9 cellular contexts compared by ENCODE assay signal in the genomic region with DNA sequence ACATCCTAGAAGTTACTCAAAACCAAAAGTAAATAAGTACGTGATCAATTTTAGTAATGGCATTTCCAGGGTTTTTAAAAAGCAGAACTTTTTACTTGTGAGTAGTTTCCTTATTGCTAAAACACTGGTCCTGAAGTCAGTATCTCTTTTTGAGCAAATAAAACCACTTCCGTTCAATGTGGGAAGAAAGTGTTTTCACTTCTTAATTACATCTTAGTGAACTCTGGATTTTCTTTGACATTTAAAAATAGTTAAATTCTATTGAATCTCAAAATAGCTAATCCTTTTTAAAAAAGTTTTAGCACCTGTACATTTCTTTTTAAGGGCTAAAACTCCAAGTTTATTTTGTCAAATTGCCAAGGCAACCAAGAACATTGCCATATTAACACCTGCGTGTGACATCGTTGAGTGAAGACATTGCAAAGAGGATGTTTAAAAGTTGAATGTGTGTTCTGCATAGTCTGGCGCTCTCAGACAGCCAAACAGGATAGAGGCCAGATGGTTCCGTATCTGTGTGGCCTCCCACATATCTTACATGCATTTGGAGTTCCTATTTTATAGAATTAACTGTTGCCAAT. TPM values are rescaled to one million over a fixed set of nuclear protein-coding genes. Genes with fewer than 3 reads are reported as not detected.
DNase-seq lines count a peak whose midpoint lies in the region; ATAC-seq and TF ChIP-seq lines count a peak whose summit lies in the region.
"Had no signal": no experiment of that assay in that cellular context is flagged by ENCODE, and none has a peak within 500 bp of the region (broad histone marks: within the 10 kb centered on the region; RNA-seq: fewer than 3 reads in every experiment).

No MANE protein-coding gene starts in this region.

- no peaks in the 10 kb centered on the region for H3K79me1 ChIP-seq in H9 (ENCODE audit: insufficient read depth, low read depth, low read length, poor library complexity, severe bottlenecking)

- H3K79me2 ChIP-seq in KMS-11 (ENCODE audit: insufficient read depth, low read depth) (no peaks in the 10 kb centered on the region), H9 (ENCODE audit: insufficient read depth, low read length) (no peaks in the 10 kb centered on the region)

- H3K14ac ChIP-seq in H9 (ENCODE audit: insufficient read depth, low read length) = no peak overlapping the region

- no peak overlapping the region for H2BK20ac ChIP-seq in H9 (ENCODE audit: low read depth, low read length, poor library complexity, severe bottlenecking)

- DNase-seq in activated naive CD8-positive, alpha-beta T cell treated with anti-CD3 and anti-CD28 coated beads, Interleukin-2, amount 50 U/mL, for 24 hours = no peak
- no peak for DNase-seq in upper lobe of left lung
- DNase-seq in H9 = no peak
- DNase-seq in retina = no peak
- DNase-seq in nephron progenitor cell = no peak

- TF ChIP-seq POLR2A in upper lobe of left lung (IDR thresholded peaks at IDR 0.05) = no peak

- H3K9me3 ChIP-seq in upper lobe of left lung (no peaks in the 10 kb centered on the region), H9 (ENCODE audit: control insufficient read depth, low read depth, low read length) (no peaks in the 10 kb centered on the region)

- H3K18ac ChIP-seq in H9 (ENCODE audit: insufficient read length, low read depth, low read length) = no peak overlapping the region

- H3K4ac ChIP-seq in H9 (ENCODE audit: low read depth, low read length) = no peak overlapping the region

- no peak overlapping the region for H2BK15ac ChIP-seq in H9 (ENCODE audit: low read depth, low read length)

- H2BK120ac ChIP-seq in H9 (ENCODE audit: low read depth, low read length, poor library complexity, severe bottlenecking) = no peak overlapping the region

- no peak overlapping the region for H3T11ph ChIP-seq in H9 (ENCODE audit: low read length)

- no peak overlapping the region for H2BK12ac ChIP-seq in H9 (ENCODE audit: insufficient read length, low read depth, low read length)

- H2AFZ ChIP-seq in KMS-11 (ENCODE audit: low read depth) = no peak overlapping the region
- no peak overlapping the region for H2AFZ ChIP-seq in H9 (ENCODE audit: low read length)

- no peak overlapping the region for H4K91ac ChIP-seq in H9 (ENCODE audit: insufficient read length, low read depth, low read length)

- H3K4me3 ChIP-seq in KMS-11 (IDR thresholded peaks at IDR 0.05; ENCODE audit: insufficient read depth, low read depth, low read length) (no peak overlapping the region), upper lobe of left lung (no peak overlapping the region)

- H3K9me3 Mint-ChIP-seq in activated naive CD8-positive, alpha-beta T cell treated with anti-CD3 and anti-CD28 coated beads, Interleukin-2, amount 50 U/mL, for 24 hours = no peaks in the 10 kb centered on the region
- H3K9me3 Mint-ChIP-seq in H9 (no peaks in the 10 kb centered on the region), nephron progenitor cell (no peaks in the 10 kb centered on the region)

- no peak overlapping the region for H3K23ac ChIP-seq in H9 (ENCODE audit: insufficient read length, low read depth, low read length)

- H2AK5ac ChIP-seq in H9 (ENCODE audit: insufficient read length, low read length) = no peak overlapping the region

- peak overlapping the region; percentile 92 for H3K27ac Mint-ChIP-seq in activated naive CD8-positive, alpha-beta T cell treated with anti-CD3 and anti-CD28 coated beads, Interleukin-2, amount 50 U/mL, for 24 hours
- H3K27ac Mint-ChIP-seq in H9 (no peak overlapping the region), nephron progenitor cell (no peak overlapping the region)

- TF ChIP-seq CTCF in KMS-11 (conservative IDR thresholded peaks at IDR 0.05; ENCODE audit: low read depth, low read length) (no peak), upper lobe of left lung (IDR thresholded peaks at IDR 0.05) (no peak), H9 (conservative IDR thresholded peaks at IDR 0.05) (no peak), nephron progenitor cell (IDR thresholded peaks at IDR 0.05) (no peak)

- H3K56ac ChIP-seq in H9 (ENCODE audit: insufficient read length, low read depth, low read length) = no peak overlapping the region

- no peak overlapping the region for H2BK5ac ChIP-seq in H9 (ENCODE audit: insufficient read length, low read length)

- no peaks in the 10 kb centered on the region for H3K27me3 Mint-ChIP-seq in activated naive CD8-positive, alpha-beta T cell treated with anti-CD3 and anti-CD28 coated beads, Interleukin-2, amount 50 U/mL, for 24 hours
- H3K27me3 Mint-ChIP-seq in H9 (ENCODE audit: low read depth) = peaks cover 3% of the 10 kb centered on the region; the same call in 1 of the 2 replicates
- peaks cover 3% of the 10 kb centered on the region for H3K27me3 Mint-ChIP-seq in nephron progenitor cell (ENCODE audit: low read depth, poor library complexity)

- H3K4me3 Mint-ChIP-seq in activated naive CD8-positive, alpha-beta T cell treated with anti-CD3 and anti-CD28 coated beads, Interleukin-2, amount 50 U/mL, for 24 hours = peak overlapping the region; percentile 72
- H3K4me3 Mint-ChIP-seq in H9 (no peak overlapping the region), nephron progenitor cell (no peak overlapping the region)

- H3K4me1 Mint-ChIP-seq in activated naive CD8-positive, alpha-beta T cell treated with anti-CD3 and anti-CD28 coated beads, Interleukin-2, amount 50 U/mL, for 24 hours = peaks cover 66% of the 10 kb centered on the region
- peaks cover 9% of the 10 kb centered on the region in 2 experiments for H3K4me1 Mint-ChIP-seq in H9
- peaks cover 9% of the 10 kb centered on the region for H3K4me1 Mint-ChIP-seq in nephron progenitor cell

- H4K8ac ChIP-seq in H9 (replicated peaks; ENCODE audit: insufficient read length, low read depth, low read length) = no peak overlapping the region

- TF ChIP-seq EP300 in upper lobe of left lung (IDR thresholded peaks at IDR 0.05) = no peak

- ATAC-seq in GM18508 (IDR thresholded peaks at IDR 0.05; ENCODE audit: insufficient read depth, unreplicated experiment) (peak; percentile 76), GM21723 (IDR thresholded peaks at IDR 0.05; ENCODE audit: unreplicated experiment) (peak; percentile 86), upper lobe of left lung (ENCODE audit: low FRiP score in 2 of 2) (peak in 1 of 2 donors; percentile 63)
- peak; percentile 81 for ATAC-seq in activated naive CD8-positive, alpha-beta T cell treated with anti-CD3 and anti-CD28 coated beads, Interleukin-2, amount 50 U/mL, for 24 hours

- H3K27ac ChIP-seq in KMS-11 = peak overlapping the region; percentile 44; the same call in 1 of the 2 replicates
- peak overlapping the region; percentile 0 to 64 (median 22) for H3K27ac ChIP-seq in upper lobe of left lung
- no peak overlapping the region for H3K27ac ChIP-seq in H9 (ENCODE audit: insufficient read length, low read depth, low read length)

- H4K5ac ChIP-seq in H9 (ENCODE audit: insufficient read length, low read depth, low read length) = no peak overlapping the region

- H3K36me3 ChIP-seq in KMS-11 (ENCODE audit: insufficient read depth) (no peaks in the 10 kb centered on the region), upper lobe of left lung (peaks cover 0 to 17% (median 12%) of the 10 kb centered on the region in 4 donors)

- 16 to 20% methylated on average over 6 of the region's 6 CpGs for WGBS in upper lobe of left lung, 2 donors
- no CpG with 5 or more reads among the region's 6 CpGs for WGBS in H9 (ENCODE audit: extremely low coverage, insufficient read length, low lambda C conversion rate)

- no peaks in the 10 kb centered on the region for H3K23me2 ChIP-seq in H9 (ENCODE audit: insufficient read length, low read depth, low read length, poor library complexity, severe bottlenecking)

- H3K36me3 Mint-ChIP-seq in activated naive CD8-positive, alpha-beta T cell treated with anti-CD3 and anti-CD28 coated beads, Interleukin-2, amount 50 U/mL, for 24 hours (ENCODE audit: low read depth) = peaks cover 49% of the 10 kb centered on the region
- H3K36me3 Mint-ChIP-seq in H9 (ENCODE audit: insufficient read depth in 1 of 3, low read depth in 3 of 3) (no peaks in the 10 kb centered on the region; a peak in 1 of 7 replicates), nephron progenitor cell (ENCODE audit: low read depth) (peaks cover 18% of the 10 kb centered on the region)

- peak overlapping the region; percentile 22 for H3K4me2 ChIP-seq in KMS-11
- no peak overlapping the region for H3K4me2 ChIP-seq in H9 (ENCODE audit: insufficient read depth, insufficient read length, low read length)

- peaks cover 23% of the 10 kb centered on the region for H3K4me1 ChIP-seq in KMS-11 (ENCODE audit: low read depth, poor library complexity, severe bottlenecking)
- peaks cover 11 to 39% (median 27%) of the 10 kb centered on the region in 4 donors for H3K4me1 ChIP-seq in upper lobe of left lung
- no peaks in the 10 kb centered on the region for H3K4me1 ChIP-seq in H9 (ENCODE audit: insufficient read depth, low read length)

- H4K20me1 ChIP-seq in KMS-11 (ENCODE audit: insufficient read depth) = no peaks in the 10 kb centered on the region
- H4K20me1 ChIP-seq in H9 (ENCODE audit: control insufficient read depth, insufficient read depth, insufficient read length) = no peaks in the 10 kb centered on the region

- H3K9ac ChIP-seq in KMS-11 = no peak overlapping the region
- H3K9ac ChIP-seq in H9 (ENCODE audit: extremely low read depth, insufficient read length, low read length) = no peak overlapping the region

- no peaks in the 10 kb centered on the region for H3K27me3 ChIP-seq in KMS-11 (ENCODE audit: insufficient read depth, low read depth)
- H3K27me3 ChIP-seq in upper lobe of left lung = no peaks in the 10 kb centered on the region
- H3K27me3 ChIP-seq in H9 (ENCODE audit: insufficient read depth, low read length) = no peaks in the 10 kb centered on the region

RNA-seq across cellular contexts. Expression of a gene that starts 17.2 kb away (rescaled TPM):
- total RNA-seq in upper lobe of left lung (not detected), H9 (2021) (not detected in 2 replicates)
- total RNA-seq: M059J had no signal

RNA-seq across cellular contexts. Expression of a gene that starts 50.5 kb away (rescaled TPM):
- total RNA-seq in upper lobe of left lung = 10 to 100 TPM; 17.2 to 52.8 (median 34.1) TPM
- 1.4 and 1.5 TPM in 2 replicates for total RNA-seq in H9 (2021)

RNA-seq across cellular contexts. Expression of a gene that starts 53.7 kb away (rescaled TPM):
- total RNA-seq in upper lobe of left lung (10 to 100 TPM; 21.0 to 53.2 (median 40.9) TPM), H9 (2021) (32.6 and 32.9 TPM in 2 replicates)
